8 cellular contexts compared by ENCODE assay signal in the genomic region with DNA sequence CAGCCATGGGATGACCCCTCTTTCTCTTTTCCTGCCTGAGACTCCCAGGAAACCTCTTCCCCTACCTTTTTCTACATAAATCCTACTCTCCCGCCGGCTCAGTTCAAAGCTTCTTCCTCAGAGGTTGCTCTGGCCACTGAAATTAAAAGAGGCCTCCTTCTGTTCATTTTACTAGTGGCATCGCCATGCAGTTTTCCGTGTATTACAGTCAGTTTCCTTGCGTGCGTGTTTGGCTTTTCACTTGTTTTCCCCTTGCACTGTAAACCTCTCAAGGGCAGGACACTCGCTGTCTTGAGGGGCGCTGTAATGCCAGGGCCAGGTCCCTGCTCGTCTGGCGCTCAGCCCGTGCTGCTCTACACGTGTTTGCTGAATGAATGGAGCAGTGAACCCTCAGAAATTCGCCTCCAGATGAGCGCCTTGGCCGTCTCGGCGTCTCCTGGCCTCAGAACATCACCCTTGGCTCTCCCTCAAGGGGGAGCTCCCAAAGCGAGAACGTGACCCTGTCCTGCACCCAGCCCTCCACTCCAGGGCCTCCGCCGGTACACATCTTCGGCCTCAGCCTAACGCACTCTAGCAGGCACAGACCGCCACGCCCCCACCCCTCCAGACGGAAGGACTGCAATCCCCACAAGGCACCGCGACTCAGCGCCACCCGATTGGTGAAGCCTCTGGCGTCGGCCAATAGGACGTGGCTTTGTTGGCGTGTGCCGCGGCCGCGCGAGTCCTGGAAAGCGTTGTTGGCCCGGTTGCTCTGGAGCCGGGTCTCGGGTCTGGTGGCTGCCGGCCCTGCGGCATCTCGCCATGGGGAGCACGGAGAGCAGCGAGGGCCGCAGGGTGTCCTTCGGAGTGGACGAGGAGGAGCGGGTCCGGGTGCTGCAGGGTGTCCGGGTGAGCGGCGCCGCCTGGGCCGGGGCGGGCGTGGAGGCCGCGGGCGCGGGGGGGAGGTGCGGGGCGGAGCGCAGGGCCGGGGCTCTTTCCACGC.
DNase-seq lines count a peak whose midpoint lies in the region; ATAC-seq and TF ChIP-seq lines count a peak whose summit lies in the region.

A gene with protein sequence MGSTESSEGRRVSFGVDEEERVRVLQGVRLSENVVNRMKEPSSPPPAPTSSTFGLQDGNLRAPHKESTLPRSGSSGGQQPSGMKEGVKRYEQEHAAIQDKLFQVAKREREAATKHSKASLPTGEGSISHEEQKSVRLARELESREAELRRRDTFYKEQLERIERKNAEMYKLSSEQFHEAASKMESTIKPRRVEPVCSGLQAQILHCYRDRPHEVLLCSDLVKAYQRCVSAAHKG (plus strand): TSS at position 729 of the 982 bp plus-strand sequence. CDS start 73 bp downstream, at position 802.

- DNase-seq in Ammon's horn (ENCODE audit: low spot score) (peak; percentile 97), GM19238 (ENCODE audit: insufficient read length, low spot score) (peak; percentile 95), NCI-H510A (lab: John Stamatoyannopoulos, UW) (peak; percentile 88), choroid plexus epithelial cell (ENCODE audit: low read depth) (peak; percentile 97), kidney glomerular epithelial cell (lab: John Stamatoyannopoulos, UW) (peak; percentile 90)
- peak; percentile 97 to 98 for DNase-seq in activated CD4-positive, alpha-beta T cell treated with anti-CD3 and anti-CD28 coated beads for 4 hours
- peak; percentile 92 to 94 for DNase-seq in stimulated activated CD4-positive, alpha-beta T cell treated with anti-CD3 and anti-CD28 coated beads, Interleukin-15, amount 100 ng/mL, for 48 hours (ENCODE audit: low read depth in 2 of 2)

- peak within 1 kb of the TSS; percentile 87 for H3K4me3 ChIP-seq in choroid plexus epithelial cell (ENCODE audit: low read depth, low read length)

- no peak for TF ChIP-seq CTCF in choroid plexus epithelial cell (conservative IDR thresholded peaks at IDR 0.05; ENCODE audit: low read depth, low read length)

- peak; percentile 97 for ATAC-seq in HG03439 (IDR thresholded peaks at IDR 0.05; ENCODE audit: unreplicated experiment)

Comparison
In these comparisons a context has a peak if more than half of its experiments do, and no peak if none do; other contexts are left out.
1. Peak in every context shown above with its lines: DNase-seq, ATAC-seq and H3K4me3 ChIP-seq.